Comparison of ENCODE assay signal across 11 cellular contexts in genomic region chr11:67561971-67562560, GRCh38. TPM values are rescaled to one million over a fixed set of nuclear protein-coding genes. Genes with fewer than 3 reads are reported as not detected.
A peak's percentile ranks its signal among the peaks of the same experiment; 100 is the strongest.
DNase-seq lines count a peak whose midpoint lies in the region; ATAC-seq and TF ChIP-seq lines count a peak whose summit lies in the region.
"Had no signal": no experiment of that assay in that cellular context is flagged by ENCODE, and none has a peak within 500 bp of the region (broad histone marks: within the 10 kb centered on the region; RNA-seq: fewer than 3 reads in every experiment).

No MANE protein-coding gene starts in this region.

- ATAC-seq in SK-N-SH treated with all-trans-retinoic acid at 6 μM for 48 hours (no peak), HG02840 (IDR thresholded peaks at IDR 0.05; ENCODE audit: low FRiP score, unreplicated experiment) (peak; percentile 55), PC-3 (peak; percentile 62)
- peak; percentile 79 for ATAC-seq in stimulated activated memory B cell treated with anti-CD40 and anti-IgM and Interleukin-4, amounts not matched to agents 10 μg/mL and 1 μg/mL and 100 μg/mL, for 72 hours

- no peak for DNase-seq in SK-N-SH
- DNase-seq in PC-3 = peak; percentile 50
- DNase-seq in HPDE6-E6E7 (ENCODE audit: extremely low spot score) = no peak
- DNase-seq in NCI-H774 (lab: John Stamatoyannopoulos, UW) = no peak
- DNase-seq in left ventricle myocardium inferior = no peak
- DNase-seq: NCI-H1092 treated with DMSO at 0.1 percent for 48 hours had no signal

- peaks cover 36% of the 10 kb centered on the region for H3K4me1 Mint-ChIP-seq in stimulated activated memory B cell treated with anti-CD40 and anti-IgM and Interleukin-4, amounts not matched to agents 10 μg/mL and 1 μg/mL and 100 μg/mL, for 72 hours

- intact Hi-C loops in PC-3 (cut with micrococcal nuclease) (loop anchor here (2.0 kb wide), 1 partner anchor 53 kb away; the partner anchor contains the start of gene CDK2AP2), left ventricle myocardium inferior (cut with micrococcal nuclease) (no loop called here)

- POLR2A ChIA-PET in SK-N-SH (lab: Yijun Ruan, JAX) (no interaction called here), PC-3 (lab: Charles Lee; ENCODE audit: unreplicated experiment) (no interaction called here)

- no peaks in the 10 kb centered on the region for H3K27me3 ChIP-seq in SK-N-SH (ENCODE audit: insufficient read depth)
- no peaks in the 10 kb centered on the region for H3K27me3 ChIP-seq in PC-3 (ENCODE audit: low read length)
- H3K27me3 ChIP-seq in left ventricle myocardium inferior (ENCODE audit: low read depth) = no peaks in the 10 kb centered on the region

- TF ChIP-seq EP300 in SK-N-SH (IDR thresholded peaks at IDR 0.05; ENCODE audit: borderline replicate concordance in 1 of 2, low read depth in 1 of 2, low read length in 1 of 2) = no peak

- H3K79me2 ChIP-seq in SK-N-SH (ENCODE audit: insufficient read depth) (no peaks in the 10 kb centered on the region), PC-3 (ENCODE audit: low read length) (no peaks in the 10 kb centered on the region)
- H3K79me2 ChIP-seq: parathyroid adenoma had no signal

- H3K9me2 ChIP-seq in SK-N-SH (no peaks in the 10 kb centered on the region), PC-3 (replicated peaks; ENCODE audit: low read length) (no peaks in the 10 kb centered on the region)

- no peak for TF ChIP-seq RAD21 in SK-N-SH (IDR thresholded peaks at IDR 0.05; ENCODE audit: low read length)

- peak overlapping the region; percentile 36 for H3K27ac Mint-ChIP-seq in stimulated activated memory B cell treated with anti-CD40 and anti-IgM and Interleukin-4, amounts not matched to agents 10 μg/mL and 1 μg/mL and 100 μg/mL, for 72 hours

- no peak for TF ChIP-seq CTCF in SK-N-SH (IDR thresholded peaks at IDR 0.05)
- TF ChIP-seq CTCF in PC-3 (conservative IDR thresholded peaks at IDR 0.05; ENCODE audit: low read depth, low read length) = no peak
- no peak for TF ChIP-seq CTCF in left ventricle myocardium inferior (IDR thresholded peaks at IDR 0.05; ENCODE audit: borderline replicate concordance)

- no peaks in the 10 kb centered on the region for H3K36me3 Mint-ChIP-seq in stimulated activated memory B cell treated with anti-CD40 and anti-IgM and Interleukin-4, amounts not matched to agents 10 μg/mL and 1 μg/mL and 100 μg/mL, for 72 hours

- H3K36me3 ChIP-seq in SK-N-SH (replicated peaks in 1 of 2; ENCODE audit: control insufficient read depth in 1 of 2, insufficient read depth in 2 of 2, low read length in 1 of 2) = no peaks in the 10 kb centered on the region
- H3K36me3 ChIP-seq in PC-3 (ENCODE audit: low read depth, low read length) = no peaks in the 10 kb centered on the region
- H3K36me3 ChIP-seq in left ventricle myocardium inferior = no peaks in the 10 kb centered on the region

- H3K9ac ChIP-seq in SK-N-SH = no peak overlapping the region
- H3K9ac ChIP-seq in PC-3 (ENCODE audit: low read length) = no peak overlapping the region
- H3K9ac ChIP-seq: parathyroid adenoma had no signal

- no peak overlapping the region for H3K4me2 ChIP-seq in SK-N-SH
- peak overlapping the region; percentile 24; the same call in 1 of the 2 replicates for H3K4me2 ChIP-seq in PC-3 (ENCODE audit: low read length)

- H3K4me3 Mint-ChIP-seq in stimulated activated memory B cell treated with anti-CD40 and anti-IgM and Interleukin-4, amounts not matched to agents 10 μg/mL and 1 μg/mL and 100 μg/mL, for 72 hours = peak overlapping the region; percentile 24

- CTCF ChIA-PET in SK-N-SH (lab: Yijun Ruan, JAX) = interaction anchor here (1.1 to 5.4 kb wide), 3 partner anchors 11 to 24 kb away, joined by 5 to 30 read pairs (median 5); no protein-coding TSS in a partner anchor
- CTCF ChIA-PET in PC-3 (lab: Charles Lee) = interaction anchor here (1.0 kb wide), 1 partner anchor 10 kb away, joined by 3 read pairs; no protein-coding TSS in a partner anchor

- H2AFZ ChIP-seq in SK-N-SH (ENCODE audit: low read depth) (peak overlapping the region; percentile 59; the same call in 1 of the 2 replicates), PC-3 (ENCODE audit: low read length) (peak overlapping the region; percentile 5; the same call in 1 of the 2 replicates)
- H2AFZ ChIP-seq: parathyroid adenoma had no signal

- H4K20me1 ChIP-seq in SK-N-SH (ENCODE audit: insufficient read depth) (no peaks in the 10 kb centered on the region), PC-3 (ENCODE audit: low read length) (no peaks in the 10 kb centered on the region)

- H3K27me3 Mint-ChIP-seq in stimulated activated memory B cell treated with anti-CD40 and anti-IgM and Interleukin-4, amounts not matched to agents 10 μg/mL and 1 μg/mL and 100 μg/mL, for 72 hours = peaks cover 41% of the 10 kb centered on the region

- TSS peak; percentile 73 for BruUV-seq in PC-3 (replicated peaks; lab: Mats Ljungman, UMichigan)

- H3K9me3 Mint-ChIP-seq in stimulated activated memory B cell treated with anti-CD40 and anti-IgM and Interleukin-4, amounts not matched to agents 10 μg/mL and 1 μg/mL and 100 μg/mL, for 72 hours = no peaks in the 10 kb centered on the region

- H3F3A ChIP-seq in SK-N-SH (replicated peaks; ENCODE audit: insufficient read depth) (peaks cover 3% of the 10 kb centered on the region), PC-3 (ENCODE audit: low read length, unreplicated experiment) (no peaks in the 10 kb centered on the region)

- WGBS in SK-N-SH (ENCODE audit: low lambda C conversion rate) = 67% methylated on average over 7 of the region's 7 CpGs

- H3K4me3 ChIP-seq in SK-N-SH (ENCODE audit: low read depth in 2 of 2, low read length in 1 of 2) (no peak overlapping the region), PC-3 (ENCODE audit: low read length) (no peak overlapping the region), left ventricle myocardium inferior (no peak overlapping the region)

- no peaks in the 10 kb centered on the region for H3K9me3 ChIP-seq in SK-N-SH
- H3K9me3 ChIP-seq in PC-3 (ENCODE audit: low read length) = no peaks in the 10 kb centered on the region
- H3K9me3 ChIP-seq in left ventricle myocardium inferior (replicated peaks) = no peaks in the 10 kb centered on the region

- H3K27ac ChIP-seq in SK-N-SH (ENCODE audit: low read depth in 2 of 2, low read length in 1 of 2) (no peak overlapping the region), PC-3 (ENCODE audit: low read length) (no peak overlapping the region), left ventricle myocardium inferior (replicated peaks) (no peak overlapping the region)
- H3K27ac ChIP-seq: parathyroid adenoma had no signal

- H3K4me1 ChIP-seq in SK-N-SH (ENCODE audit: control insufficient read depth in 1 of 2, insufficient read depth in 2 of 2, low read depth in 1 of 2, low read length in 1 of 2) (peaks cover 0 to 6% of the 10 kb centered on the region in 2 experiments; a peak in 1 of 4 replicates), PC-3 (ENCODE audit: insufficient read depth, low read length) (peaks cover 36% of the 10 kb centered on the region), left ventricle myocardium inferior (peaks cover 27% of the 10 kb centered on the region)

TF ChIP-seq in SK-N-SH, 30 proteins besides CTCF, POLR2A, EP300 and RAD21 (continues in another document):
- no peak for TF ChIP-seq EZH2phosphoT487 (IDR thresholded peaks at IDR 0.05; ENCODE audit: borderline replicate concordance, low read depth)
- TF ChIP-seq MXI1 (IDR thresholded peaks at IDR 0.05; ENCODE audit: low read depth, low read length) = no peak
- no peak for TF ChIP-seq SMC3 (IDR thresholded peaks at IDR 0.05; ENCODE audit: low read depth, low read length)
- no peak for TF ChIP-seq MAX (IDR thresholded peaks at IDR 0.05; ENCODE audit: low read depth)
- no peak for TF ChIP-seq TCF12 (IDR thresholded peaks at IDR 0.05)
- no peak for TF ChIP-seq RXRA (IDR thresholded peaks at IDR 0.05; ENCODE audit: borderline replicate concordance, low read depth)
- TF ChIP-seq GATA2 (CRISPR knock-in tag; IDR thresholded peaks at IDR 0.05) = no peak

TF ChIP-seq in SK-N-SH treated with all-trans-retinoic acid at 6 μM for 48 hours, 23 proteins besides CTCF, POLR2A, EP300 and RAD21 (continues in another document):
- TF ChIP-seq GLIS3 (CRISPR knock-in tag; IDR thresholded peaks at IDR 0.05) (no peak), ZC3H10 (CRISPR knock-in tag; IDR thresholded peaks at IDR 0.05) (no peak), ISL1 (CRISPR knock-in tag; IDR thresholded peaks at IDR 0.05) (no peak), CREB5 (CRISPR knock-in tag; IDR thresholded peaks at IDR 0.05; ENCODE audit: low read depth) (no peak), TCF4 (CRISPR knock-in tag; IDR thresholded peaks at IDR 0.05; ENCODE audit: borderline replicate concordance) (no peak)

RNA-seq across cellular contexts. Expression of gene GSTP1, which starts 21.5 kb away (rescaled TPM):
- polyA plus RNA-seq in SK-N-SH (2012; rRNA removed) = 488 and 745 TPM in 2 replicates
- polyA plus RNA-seq in SK-N-SH (2012; cell fraction: cytosol; rRNA removed) = 313 and 440 TPM in 2 replicates
- 348 and 460 TPM in 2 replicates for polyA plus RNA-seq in SK-N-SH (2012; cell fraction: nucleus; rRNA removed)
- total RNA-seq in PC-3 (2014; rRNA removed) (1,049 and 1,154 TPM in 2 replicates), left ventricle myocardium inferior (313 TPM)

RNA-seq across cellular contexts. Expression of gene CABP2, which starts 38.8 kb away (rescaled TPM):
- polyA plus RNA-seq in SK-N-SH (2012; rRNA removed) = not detected in 2 replicates
- not detected in 2 replicates for polyA plus RNA-seq in SK-N-SH (2012; cell fraction: cytosol; rRNA removed)
- not detected in 2 replicates for polyA plus RNA-seq in SK-N-SH (2012; cell fraction: nucleus; rRNA removed)
- total RNA-seq in PC-3 (2014; rRNA removed) (not detected in 2 replicates), left ventricle myocardium inferior (not detected)
- total RNA-seq: A172 had no signal

RNA-seq across cellular contexts. Expression of gene NDUFV1, which starts 44.7 kb away (rescaled TPM):
- 220 and 278 TPM in 2 replicates for polyA plus RNA-seq in SK-N-SH (2012; rRNA removed)
- 107 and 138 TPM in 2 replicates for polyA plus RNA-seq in SK-N-SH (2012; cell fraction: cytosol; rRNA removed)
- 658 and 815 TPM in 2 replicates for polyA plus RNA-seq in SK-N-SH (2012; cell fraction: nucleus; rRNA removed)
- total RNA-seq in PC-3 (2014; rRNA removed) (499 and 686 TPM in 2 replicates), left ventricle myocardium inferior (640 TPM)

RNA-seq across cellular contexts. Expression of gene CDK2AP2, which starts 54.1 kb away (rescaled TPM):
- polyA plus RNA-seq in SK-N-SH (2012; rRNA removed) = 32.8 and 47.9 TPM in 2 replicates
- polyA plus RNA-seq in SK-N-SH (2012; cell fraction: cytosol; rRNA removed) = 18.5 and 30.3 TPM in 2 replicates
- 61.4 and 65.8 TPM in 2 replicates for polyA plus RNA-seq in SK-N-SH (2012; cell fraction: nucleus; rRNA removed)
- total RNA-seq in PC-3 (2014; rRNA removed) (74.9 and 87.4 TPM in 2 replicates), left ventricle myocardium inferior (66.1 TPM)

RNA-seq across cellular contexts. Expression of gene PITPNM1, which starts 56.9 kb away (rescaled TPM):
- 24.2 and 24.4 TPM in 2 replicates for polyA plus RNA-seq in SK-N-SH (2012; rRNA removed)
- 6.8 and 11.2 TPM in 2 replicates for polyA plus RNA-seq in SK-N-SH (2012; cell fraction: cytosol; rRNA removed)
- polyA plus RNA-seq in SK-N-SH (2012; cell fraction: nucleus; rRNA removed) = 85.1 and 94.3 TPM in 2 replicates
- total RNA-seq in PC-3 (2014; rRNA removed) (79.8 and 95.4 TPM in 2 replicates), left ventricle myocardium inferior (36.6 TPM)
